In genomic region chr2:197672494-197672893, GRCh38 we compare ENCODE assay signal across 2 cellular contexts.
TF ChIP-seq lines count a peak whose summit lies in the region.

No MANE protein-coding gene starts in this region.

TF ChIP-seq in A549, 52 proteins besides CTCF, POLR2A, EP300 and RAD21:
- TF ChIP-seq KDM5A (IDR thresholded peaks at IDR 0.05) (no peak), MYC (IDR thresholded peaks at IDR 0.05; ENCODE audit: borderline replicate concordance, low read length) (no peak), USF2 (IDR thresholded peaks at IDR 0.05) (no peak), ESRRA (IDR thresholded peaks at IDR 0.05; ENCODE audit: borderline replicate concordance, low read length) (no peak), HMGXB4 (CRISPR knock-in tag; IDR thresholded peaks at IDR 0.05; ENCODE audit: borderline replicate concordance) (no peak), MAZ (IDR thresholded peaks at IDR 0.05; ENCODE audit: borderline replicate concordance, low read depth, low read length) (no peak), KDM1A (IDR thresholded peaks at IDR 0.05; ENCODE audit: low read depth) (peak; percentile 29; the same call in 1 of the 2 replicates)
TF ChIP-seq in A549: peak in this region for 1.

TF ChIP-seq in H1, 55 proteins besides CTCF, POLR2A, EP300 and RAD21:
- peak; percentile 79; the same call in 1 of the 2 replicates for TF ChIP-seq KDM1A (IDR thresholded peaks at IDR 0.05; ENCODE audit: borderline replicate concordance, low read length)
- peak in 1 of 2 experiments; percentile 65; a peak in 1 of 4 replicates for TF ChIP-seq HDAC2 (IDR thresholded peaks at IDR 0.05; ENCODE audit: borderline replicate concordance in 1 of 2, low read depth in 2 of 2, low read length in 2 of 2)
- TF ChIP-seq KDM4A (IDR thresholded peaks at IDR 0.05; ENCODE audit: low read depth, low read length, severe bottlenecking), result no peak
TF ChIP-seq in H1: peak in this region for 2.
